ENCODE assay signal across 28 cellular contexts in the genomic region with DNA sequence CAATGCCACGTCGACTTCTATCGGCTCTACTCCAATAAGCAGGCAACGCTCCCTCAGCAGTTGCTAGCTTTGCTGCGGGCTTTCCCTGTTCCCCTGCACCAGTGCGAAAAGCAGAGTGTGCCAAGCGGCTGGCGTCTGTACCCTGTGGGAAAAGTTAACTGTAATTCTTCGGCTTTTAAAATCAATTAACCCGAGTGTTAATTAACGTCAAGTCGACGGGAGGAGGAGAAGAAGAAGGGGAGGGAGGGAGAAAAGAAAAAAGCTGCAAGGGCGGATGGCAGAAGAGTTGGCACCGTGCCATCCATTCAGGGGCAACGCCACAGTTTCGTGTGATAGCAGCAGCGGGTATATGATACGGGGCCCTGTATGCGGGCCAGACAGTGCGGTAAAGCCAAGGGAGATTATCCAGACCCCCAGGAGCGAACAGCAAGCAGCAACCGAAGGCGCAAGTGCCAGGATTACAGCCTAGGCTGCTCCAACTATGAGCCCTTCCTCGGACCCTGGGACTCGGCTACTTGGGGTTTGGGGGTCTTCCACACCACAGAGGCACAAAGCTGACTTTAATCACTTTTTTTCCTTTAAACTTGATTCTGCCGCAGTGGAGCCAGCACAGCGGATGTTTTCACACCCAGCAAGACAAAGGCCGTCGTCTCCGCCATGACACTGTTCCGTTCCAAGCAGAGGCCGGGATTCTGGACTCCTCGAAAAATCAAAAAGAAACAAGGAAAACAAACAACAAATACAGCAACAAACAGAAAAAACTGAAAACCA.
DNase-seq lines count a peak whose midpoint lies in the region; ATAC-seq and TF ChIP-seq lines count a peak whose summit lies in the region.
"Had no signal": no experiment of that assay in that cellular context is flagged by ENCODE, and none has a peak within 500 bp of the region (broad histone marks: within the 10 kb centered on the region; RNA-seq: fewer than 3 reads in every experiment).

No MANE protein-coding gene starts in this region.

- H3K27ac Mint-ChIP-seq in CD8-positive, alpha-beta T cell, result no peak overlapping the region
- no peak overlapping the region for H3K27ac Mint-ChIP-seq in Caco-2 (ENCODE audit: unreplicated experiment)
- H3K27ac Mint-ChIP-seq: endodermal cell, memory B cell, naive B cell had no signal

- no peak for ATAC-seq in CD8-positive, alpha-beta T cell
- ATAC-seq: activated T-cell treated with anti-CD3 and anti-CD28 coated beads, Interleukin-2, amount 50 U/mL, for 4 hours; gastroesophageal sphincter; Right ventricle myocardium inferior; stimulated activated naive CD8-positive, alpha-beta T cell treated with anti-CD3 and anti-CD28 coated beads, Interleukin-15, Interleukin-2, amounts not matched to agents 100 U/mL and 50 U/mL, for 24 hours had no signal

- H3K36me3 ChIP-seq in CD8-positive, alpha-beta T cell (ENCODE audit: insufficient read depth, low read length), result no peaks in the 10 kb centered on the region
- H3K36me3 ChIP-seq in Caco-2 (ENCODE audit: control insufficient read depth, insufficient read depth, low read length), result no peaks in the 10 kb centered on the region
- H3K36me3 ChIP-seq: gastroesophageal sphincter, right atrium auricular region had no signal

- CTCF ChIA-PET in CD8-positive, alpha-beta T cell (lab: Charles Lee), result no interaction called here
- CTCF ChIA-PET in Caco-2 (lab: Charles Lee), result no interaction called here

- no peak overlapping the region for H3K4me3 Mint-ChIP-seq in CD8-positive, alpha-beta T cell
- H3K4me3 Mint-ChIP-seq in Caco-2 (ENCODE audit: unreplicated experiment), result no peak overlapping the region
- H3K4me3 Mint-ChIP-seq: activated T-cell treated with anti-CD3 and anti-CD28 coated beads, Interleukin-2, amount 50 U/mL, for 4 hours; endodermal cell; memory B cell; naive B cell had no signal

- intact Hi-C loops in CD8-positive, alpha-beta T cell (cut with DNase I, micrococcal nuclease), result no loop called here
- intact Hi-C loops in Caco-2 (cut with micrococcal nuclease; ENCODE audit: unreplicated experiment), result no loop called here

- no peaks in the 10 kb centered on the region for H3K9me3 ChIP-seq in CD8-positive, alpha-beta T cell (ENCODE audit: low read length)
- H3K9me3 ChIP-seq in Caco-2, result peaks cover 12% of the 10 kb centered on the region

- H3K4me1 ChIP-seq in CD8-positive, alpha-beta T cell (ENCODE audit: insufficient read depth, low read length), result no peaks in the 10 kb centered on the region
- H3K4me1 ChIP-seq in Caco-2, result no peaks in the 10 kb centered on the region
- H3K4me1 ChIP-seq: gastroesophageal sphincter, right atrium auricular region had no signal

- TF ChIP-seq CTCF in CD8-positive, alpha-beta T cell (IDR thresholded peaks at IDR 0.05), result no peak
- no peak for TF ChIP-seq CTCF in Caco-2 (IDR thresholded peaks at IDR 0.05; ENCODE audit: insufficient read depth in 1 of 2, low read depth in 1 of 2, low read length in 1 of 2, severe bottlenecking in 1 of 2, unreplicated experiment in 1 of 2)

- no TSS peak for BruUV-seq in Caco-2 (replicated peaks; lab: Mats Ljungman, UMichigan)

- H3K4me3 ChIP-seq in CD8-positive, alpha-beta T cell (ENCODE audit: low read depth, low read length), result no peak overlapping the region
- H3K4me3 ChIP-seq in Caco-2 (ENCODE audit: low read depth, low read length), result no peak overlapping the region
- H3K4me3 ChIP-seq: gastroesophageal sphincter, right atrium auricular region had no signal

- H3K4me1 Mint-ChIP-seq in CD8-positive, alpha-beta T cell (ENCODE audit: low read depth), result no peaks in the 10 kb centered on the region
- H3K4me1 Mint-ChIP-seq in Caco-2 (ENCODE audit: low read depth, unreplicated experiment), result peaks cover 8% of the 10 kb centered on the region
- H3K4me1 Mint-ChIP-seq: endodermal cell, memory B cell, naive B cell had no signal

- peak overlapping the region; percentile 95 for H3K27ac ChIP-seq in angular gyrus (ENCODE audit: low read depth, low read length)
- no peak overlapping the region for H3K27ac ChIP-seq in CD8-positive, alpha-beta T cell (ENCODE audit: low read depth, low read length)
- H3K27ac ChIP-seq: gastroesophageal sphincter, right atrium auricular region had no signal

- no peaks in the 10 kb centered on the region for H3K27me3 ChIP-seq in CD8-positive, alpha-beta T cell (ENCODE audit: insufficient read depth, low read length)
- no peaks in the 10 kb centered on the region for H3K27me3 ChIP-seq in Caco-2 (replicated peaks; ENCODE audit: control insufficient read depth, insufficient read depth, low read length)
- H3K27me3 ChIP-seq: gastroesophageal sphincter, right atrium auricular region had no signal

- POLR2A ChIA-PET in CD8-positive, alpha-beta T cell (lab: Charles Lee), result no interaction called here
- POLR2A ChIA-PET in Caco-2 (lab: Charles Lee), result interaction anchor here (0.6 kb wide), 1 partner anchor 262 kb away, joined by 3 read pairs; no protein-coding TSS in a partner anchor

- DNase-seq in NCI-H748 (lab: John Stamatoyannopoulos, UW; ENCODE audit: unreplicated experiment), result peak; percentile 65
- no peak for DNase-seq in NCI-H748 treated with DMSO at 0.1 percent for 48 hours (lab: John Stamatoyannopoulos, UW)
- peak; percentile 79 for DNase-seq in hippocampal formation (lab: John Stamatoyannopoulos, UW)
- peak; percentile 89 for DNase-seq in superior temporal gyrus (ENCODE audit: extremely low spot score)
- DNase-seq in CD8-positive, alpha-beta T cell, result no peak
- no peak for DNase-seq in Caco-2
- no peak for DNase-seq in NCI-H2107 (lab: John Stamatoyannopoulos, UW)
- DNase-seq: 8988T; activated CD4-positive, CD25-positive, alpha-beta regulatory T cell treated with anti-CD3 and anti-CD28 coated beads, Interleukin-2, amount 50 U/mL, for 72 hours; activated naive CD4-positive, alpha-beta T cell treated with Interleukin-2 at 50 U/mL for 16 hours; activated T-cell treated with anti-CD3 and anti-CD28 coated beads, Interleukin-2, amount 50 U/mL, for 4 hours; AML-193; amniotic stem cell; endodermal cell; Kasumi-1; kidney glomerular epithelial cell; naive B cell; NCI-H1092; NCI-H82; stimulated activated CD4-positive, alpha-beta T cell treated with anti-CD3 and anti-CD28 coated beads, Interleukin-12 subunit alpha, Interleukin-12 subunit beta, amount 100 ng/mL, for 4 hours; stimulated activated CD4-positive, alpha-beta T cell treated with anti-CD3 and anti-CD28 coated beads, Interleukin-4, amount 100 ng/mL, for 4 hours; stimulated activated naive CD8-positive, alpha-beta T cell treated with anti-CD3 and anti-CD28 coated beads, Interleukin-15, Interleukin-2, amounts not matched to agents 100 U/mL and 50 U/mL, for 24 hours; trophoblast cell had no signal

- H3K27me3 Mint-ChIP-seq in CD8-positive, alpha-beta T cell (ENCODE audit: low read depth), result no peaks in the 10 kb centered on the region
- no peaks in the 10 kb centered on the region for H3K27me3 Mint-ChIP-seq in Caco-2 (ENCODE audit: insufficient read depth, unreplicated experiment)
- H3K27me3 Mint-ChIP-seq: memory B cell, naive B cell had no signal

- peaks cover 17% of the 10 kb centered on the region for H3K9me3 Mint-ChIP-seq in CD8-positive, alpha-beta T cell
- peaks cover 32% of the 10 kb centered on the region for H3K9me3 Mint-ChIP-seq in Caco-2 (ENCODE audit: unreplicated experiment)

- peaks cover 20% of the 10 kb centered on the region for H3K36me3 Mint-ChIP-seq in CD8-positive, alpha-beta T cell
- no peaks in the 10 kb centered on the region for H3K36me3 Mint-ChIP-seq in Caco-2 (ENCODE audit: insufficient read depth, unreplicated experiment)

Comparison
In these comparisons a context has a peak if more than half of its experiments do, and no peak if none do; other contexts are left out.
1. DNase-seq: peak in NCI-H748 (single experiment), hippocampal formation (2 of 2) and superior temporal gyrus (single experiment); none in NCI-H748 treated with DMSO at 0.1 percent for 48 hours (single experiment), CD8-positive, alpha-beta T cell (0 of 7), Caco-2 (0 of 2) and NCI-H2107 (single experiment).